9 cellular contexts compared by ENCODE assay signal in the genomic region with DNA sequence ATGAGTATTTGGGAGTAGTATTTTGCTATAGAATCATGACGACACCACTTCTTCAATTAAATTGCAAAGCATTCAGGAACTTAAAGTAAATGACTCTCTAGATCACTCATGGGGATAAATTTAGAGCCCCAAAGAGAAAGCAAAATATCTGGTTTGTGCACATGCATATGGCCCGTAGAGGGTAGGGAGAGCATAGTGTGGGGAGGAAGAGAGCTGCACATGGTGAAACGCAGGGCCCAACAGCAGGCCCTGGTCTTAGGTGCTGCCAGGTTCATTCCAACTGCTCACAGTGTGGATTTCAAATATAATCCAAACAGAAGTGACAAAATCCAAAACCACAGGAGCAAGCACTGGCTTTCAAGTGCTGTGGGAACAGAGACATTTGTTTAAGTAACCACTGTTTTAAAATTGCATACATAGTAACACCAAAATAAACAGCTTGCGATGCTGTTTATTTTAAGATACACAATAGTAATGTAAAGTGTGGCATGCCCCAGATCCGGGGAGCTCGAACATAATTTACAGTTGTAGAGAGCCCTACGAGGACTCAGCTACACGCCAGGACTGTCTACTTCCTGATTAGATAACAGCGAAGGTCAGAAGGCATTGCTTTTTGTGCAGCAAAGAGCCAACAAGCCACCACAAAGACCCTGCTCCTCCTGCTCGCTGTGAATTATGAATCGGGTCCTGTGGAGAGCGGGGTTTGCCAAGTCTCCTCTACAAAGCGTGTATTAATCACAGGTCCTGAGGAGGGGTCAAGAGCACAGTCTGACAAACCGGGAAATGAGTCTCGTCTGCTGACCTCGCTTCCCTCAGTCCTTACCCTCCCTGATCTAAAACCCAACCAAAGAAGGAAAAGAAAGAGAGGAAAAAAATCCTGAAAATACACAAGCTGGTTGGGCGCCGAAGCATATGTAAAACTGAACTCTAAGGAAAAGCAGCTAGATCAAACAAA.
A peak's percentile ranks its signal among the peaks of the same experiment; 100 is the strongest.
DNase-seq lines count a peak whose midpoint lies in the region; ATAC-seq, FAIRE-seq and TF ChIP-seq lines count a peak whose summit lies in the region.
"Had no signal": no experiment of that assay in that cellular context is flagged by ENCODE, and none has a peak within 500 bp of the region (broad histone marks: within the 10 kb centered on the region; RNA-seq: fewer than 3 reads in every experiment).

No MANE protein-coding gene starts in this region.

- peak overlapping the region; percentile 52 for H3K4me2 ChIP-seq in GM12878 (ENCODE audit: control insufficient read depth, insufficient read depth)

- no peaks in the 10 kb centered on the region for H3K36me3 ChIP-seq in GM12878 (ENCODE audit: control insufficient read depth in 2 of 2, insufficient read depth in 2 of 2, low read length in 1 of 2)

- DNase-seq in SHP77 (lab: John Stamatoyannopoulos, UW) (peak; percentile 11 to 13), SHP77 treated with DMSO at 0.1 percent for 48 hours (lab: John Stamatoyannopoulos, UW) (no peak), GM12878 (ENCODE audit: low read depth, low spot score) (no peak), left lobe of liver (ENCODE audit: low spot score) (no peak), NAMALWA (ENCODE audit: low spot score) (no peak), inferior parietal cortex (ENCODE audit: extremely low spot score) (no peak), NCI-H1436 (lab: John Stamatoyannopoulos, UW) (no peak)

- ATAC-seq in GM12878 (peak; percentile 75), left lobe of liver (peak; percentile 34), GM19351 (IDR thresholded peaks at IDR 0.05; ENCODE audit: unreplicated experiment) (no peak)

- RAD21 ChIA-PET in GM12878 (lab: Charles Lee; ENCODE audit: unreplicated experiment): interaction anchor here (0.5 to 2.5 kb wide), 8 partner anchors 9 to 85 kb away, joined by 3 to 8 read pairs (median 4); no protein-coding TSS in a partner anchor

- TF ChIP-seq CTCF in GM12878 (IDR thresholded peaks at IDR 0.05 in 2 of 3, conservative IDR thresholded peaks at IDR 0.05 in 1 of 3; ENCODE audit: control insufficient read depth in 2 of 3, extremely low read depth in 1 of 3, insufficient read depth in 1 of 3, low read depth in 3 of 3, low read length in 3 of 3): no peak

- no peaks in the 10 kb centered on the region; the same call in 1 of the 2 replicates for H3K79me2 ChIP-seq in GM12878 (ENCODE audit: control insufficient read depth, insufficient read depth, low read length)

- H2AFZ ChIP-seq in GM12878 (ENCODE audit: control insufficient read depth, low read depth, low read length): peak overlapping the region; percentile 58

- no peaks in the 10 kb centered on the region for H3K27me3 ChIP-seq in GM12878 (replicated peaks in 1 of 2; ENCODE audit: control insufficient read depth in 2 of 2, insufficient read depth in 2 of 2, low read length in 1 of 2)

- TF ChIP-seq EP300 in GM12878 (IDR thresholded peaks at IDR 0.05; ENCODE audit: borderline replicate concordance in 1 of 2, control insufficient read depth in 1 of 2, low read depth in 2 of 2, low read length in 2 of 2): no peak

- H3K9ac ChIP-seq in GM12878 (ENCODE audit: control insufficient read depth, insufficient read depth, low read length): peak overlapping the region; percentile 14; the same call in 1 of the 2 replicates

- in situ Hi-C loops in GM12878 (cut with MboI): no loop called here

- no peaks in the 10 kb centered on the region; the same call in 2 of the 3 replicates for H3K9me3 ChIP-seq in GM12878 (replicated peaks; ENCODE audit: control insufficient read depth, insufficient read depth, low read length)

- intact Hi-C loops in GM12878 (cut with micrococcal nuclease; ENCODE audit: unreplicated experiment): loop anchor here (5.0 to 10.0 kb wide), 2 partner anchors 135 to 517 kb away; no protein-coding TSS in a partner anchor

- 42% methylated on average over 18 of the region's 18 CpGs for WGBS in GM12878 (ENCODE audit: insufficient coverage, insufficient replicate concordance, low lambda C conversion rate, missing lambda C conversion rate)

- CTCF ChIA-PET in GM12878 (lab: Yijun Ruan, JAX): interaction anchor here (0.6 to 2.8 kb wide), 10 partner anchors 9 to 413 kb away, joined by 3 to 10 read pairs (median 3); no protein-coding TSS in a partner anchor

- SMC1A ChIA-PET in GM12878 (lab: Charles Lee; ENCODE audit: uncharacterized antibody, unreplicated experiment): interaction anchor here (1.0 to 2.9 kb wide), 16 partner anchors 9 to 122 kb away, joined by 3 to 15 read pairs (median 4); no protein-coding TSS in a partner anchor

- H3K4me1 ChIP-seq in GM12878 (ENCODE audit: control insufficient read depth, insufficient read depth, low read length): peaks cover 19% of the 10 kb centered on the region

- no peak for FAIRE-seq in GM12878 (lab: Jason Lieb, UNC)
- FAIRE-seq: endometrium had no signal

- no TSS peak for BruUV-seq in GM12878 (replicated peaks; lab: Mats Ljungman, UMichigan)

- peak overlapping the region; percentile 26; the same call in 1 of the 2 replicates for H3K4me3 ChIP-seq in GM12878

- H4K20me1 ChIP-seq in GM12878 (ENCODE audit: control insufficient read depth, insufficient read depth): no peaks in the 10 kb centered on the region

- no peak for TF ChIP-seq RAD21 in GM12878 (IDR thresholded peaks at IDR 0.05; ENCODE audit: insufficient read depth, low read depth, low read length)

- POLR2A ChIA-PET in GM12878 (lab: Charles Lee): interaction anchor here (0.7 to 1.6 kb wide), 4 partner anchors 9 to 71 kb away, joined by 3 to 11 read pairs (median 5); no protein-coding TSS in a partner anchor

- peak; percentile 46; the same call in 1 of the 2 replicates for TF ChIP-seq POLR2A in GM12878 (IDR thresholded peaks at IDR 0.05; ENCODE audit: low read depth, low read length)

- peak overlapping the region; percentile 51 for H3K27ac ChIP-seq in GM12878 (ENCODE audit: control insufficient read depth, insufficient read depth)

TF ChIP-seq in GM12878, 131 proteins besides CTCF, POLR2A, EP300 and RAD21 (continues in another document):
- TF ChIP-seq MEF2A (IDR thresholded peaks at IDR 0.05; ENCODE audit: insufficient read depth, low read depth, low read length): peak; percentile 52; the same call in 1 of the 2 replicates
- peak; percentile 64 for TF ChIP-seq ATF7 (IDR thresholded peaks at IDR 0.05; ENCODE audit: low read depth)
- peak; percentile 24; the same call in 1 of the 2 replicates for TF ChIP-seq RUNX3 (IDR thresholded peaks at IDR 0.05; ENCODE audit: low read length)
- TF ChIP-seq POU2F2 (IDR thresholded peaks at IDR 0.05; ENCODE audit: borderline replicate concordance, low read depth, low read length): peak; percentile 72; the same call in 1 of the 3 replicates
- peak; percentile 43; the same call in 1 of the 2 replicates for TF ChIP-seq MTA2 (IDR thresholded peaks at IDR 0.05; ENCODE audit: low read depth)
- no peak for TF ChIP-seq STAT3 (IDR thresholded peaks at IDR 0.05; ENCODE audit: low read depth, low read length)
- 0 out of 2 replicates have a peak, but pooled peaks have one; percentile 35 for TF ChIP-seq ASH2L (IDR thresholded peaks at IDR 0.05; ENCODE audit: borderline replicate concordance, low read depth)
- peak in 1 of 2 experiments; percentile 22; a peak in 1 of 4 replicates for TF ChIP-seq BHLHE40 (IDR thresholded peaks at IDR 0.05; ENCODE audit: borderline replicate concordance in 1 of 2, low read depth in 2 of 2, low read length in 1 of 2)
- TF ChIP-seq, protein P1, sequence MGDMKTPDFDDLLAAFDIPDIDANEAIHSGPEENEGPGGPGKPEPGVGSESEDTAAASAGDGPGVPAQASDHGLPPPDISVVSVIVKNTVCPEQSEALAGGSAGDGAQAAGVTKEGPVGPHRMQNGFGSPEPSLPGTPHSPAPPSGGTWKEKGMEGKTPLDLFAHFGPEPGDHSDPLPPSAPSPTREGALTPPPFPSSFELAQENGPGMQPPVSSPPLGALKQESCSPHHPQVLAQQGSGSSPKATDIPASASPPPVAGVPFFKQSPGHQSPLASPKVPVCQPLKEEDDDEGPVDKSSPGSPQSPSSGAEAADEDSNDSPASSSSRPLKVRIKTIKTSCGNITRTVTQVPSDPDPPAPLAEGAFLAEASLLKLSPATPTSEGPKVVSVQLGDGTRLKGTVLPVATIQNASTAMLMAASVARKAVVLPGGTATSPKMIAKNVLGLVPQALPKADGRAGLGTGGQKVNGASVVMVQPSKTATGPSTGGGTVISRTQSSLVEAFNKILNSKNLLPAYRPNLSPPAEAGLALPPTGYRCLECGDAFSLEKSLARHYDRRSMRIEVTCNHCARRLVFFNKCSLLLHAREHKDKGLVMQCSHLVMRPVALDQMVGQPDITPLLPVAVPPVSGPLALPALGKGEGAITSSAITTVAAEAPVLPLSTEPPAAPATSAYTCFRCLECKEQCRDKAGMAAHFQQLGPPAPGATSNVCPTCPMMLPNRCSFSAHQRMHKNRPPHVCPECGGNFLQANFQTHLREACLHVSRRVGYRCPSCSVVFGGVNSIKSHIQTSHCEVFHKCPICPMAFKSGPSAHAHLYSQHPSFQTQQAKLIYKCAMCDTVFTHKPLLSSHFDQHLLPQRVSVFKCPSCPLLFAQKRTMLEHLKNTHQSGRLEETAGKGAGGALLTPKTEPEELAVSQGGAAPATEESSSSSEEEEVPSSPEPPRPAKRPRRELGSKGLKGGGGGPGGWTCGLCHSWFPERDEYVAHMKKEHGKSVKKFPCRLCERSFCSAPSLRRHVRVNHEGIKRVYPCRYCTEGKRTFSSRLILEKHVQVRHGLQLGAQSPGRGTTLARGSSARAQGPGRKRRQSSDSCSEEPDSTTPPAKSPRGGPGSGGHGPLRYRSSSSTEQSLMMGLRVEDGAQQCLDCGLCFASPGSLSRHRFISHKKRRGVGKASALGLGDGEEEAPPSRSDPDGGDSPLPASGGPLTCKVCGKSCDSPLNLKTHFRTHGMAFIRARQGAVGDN (IDR thresholded peaks at IDR 0.05): peak; percentile 76
- 0 out of 2 replicates have a peak, but pooled peaks have one; percentile 1 for TF ChIP-seq SMC3 (IDR thresholded peaks at IDR 0.05; ENCODE audit: borderline replicate concordance, low read length)
- TF ChIP-seq POLR2AphosphoS2 (IDR thresholded peaks at IDR 0.05; ENCODE audit: low read depth, low read length): no peak
- 0 out of 2 replicates have a peak, but pooled peaks have one; percentile 52 for TF ChIP-seq NFIC (IDR thresholded peaks at IDR 0.05; ENCODE audit: low read depth, low read length)
- no peak for TF ChIP-seq ZNF622 (IDR thresholded peaks at IDR 0.05)
- no peak for TF ChIP-seq ETV6 (conservative IDR thresholded peaks at IDR 0.05 in 1 of 2, IDR thresholded peaks at IDR 0.05 in 1 of 2; ENCODE audit: borderline replicate concordance in 1 of 2, low read depth in 1 of 2)
- TF ChIP-seq MEF2B (IDR thresholded peaks at IDR 0.05; ENCODE audit: partially characterized antibody, poor library complexity, severe bottlenecking): peak; percentile 61

Comparison
In these comparisons a context has a peak if more than half of its experiments do, and no peak if none do; other contexts are left out.
1. DNase-seq: peak in SHP77 (2 of 2); none in SHP77 treated with DMSO at 0.1 percent for 48 hours (single experiment), GM12878 (single experiment), left lobe of liver (single experiment), NAMALWA (single experiment), inferior parietal cortex (single experiment) and NCI-H1436 (single experiment).